Comparison of ENCODE assay signal across 8 cellular contexts in the genomic region with DNA sequence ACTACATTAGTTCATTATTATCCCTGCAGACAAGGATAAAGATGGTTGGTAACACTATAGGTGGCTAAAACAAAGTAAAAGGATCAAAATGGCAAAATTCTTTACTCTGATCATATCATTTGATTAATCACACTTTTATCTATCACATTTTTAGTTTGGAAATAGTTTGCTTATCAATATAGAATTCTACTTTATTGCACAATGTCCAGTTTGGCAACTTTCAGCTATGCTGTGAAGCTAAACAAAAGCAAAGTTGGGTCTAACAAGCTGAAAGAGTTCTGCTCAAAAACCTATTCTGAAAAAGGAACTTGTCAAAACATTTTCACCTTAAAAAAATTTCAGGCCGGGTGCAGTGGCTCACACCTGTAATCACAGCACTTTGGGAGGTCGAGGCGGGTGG.
"Had no signal": no experiment of that assay in that cellular context is flagged by ENCODE, and none has a peak within 500 bp of the region (broad histone marks: within the 10 kb centered on the region; RNA-seq: fewer than 3 reads in every experiment).

No MANE protein-coding gene starts in this region.

- H3K9ac ChIP-seq: GM23248 had no signal

- H3K9me3 ChIP-seq: HAP-1 had no signal

- ATAC-seq: HCT116 had no signal

- DNase-seq: GM23248, GOT3, H7, HFFc6, KG1 had no signal

- H3K4me3 ChIP-seq: GM23248, HAP-1 had no signal

- H3K27ac ChIP-seq: GM23248, HL-60 had no signal

- H2AFZ ChIP-seq: GM23248 had no signal
